8 cellular contexts compared by ENCODE assay signal in genomic region chr9:33106827-33107621, GRCh38. TPM values are rescaled to one million over a fixed set of nuclear protein-coding genes. Genes with fewer than 3 reads are reported as not detected.
A peak's percentile ranks its signal among the peaks of the same experiment; 100 is the strongest.
DNase-seq lines count a peak whose midpoint lies in the region; ATAC-seq and TF ChIP-seq lines count a peak whose summit lies in the region.

No MANE protein-coding gene starts in this region.

- TF ChIP-seq CTCF in endodermal cell (conservative IDR thresholded peaks at IDR 0.05), result no peak

- H3K27ac Mint-ChIP-seq in stimulated activated naive CD8-positive, alpha-beta T cell treated with anti-CD3 and anti-CD28 coated beads, Interleukin-15, amount 100 ng/mL, for 72 hours, result no peak overlapping the region
- peak overlapping the region; percentile 52 for H3K27ac Mint-ChIP-seq in endodermal cell
- H3K27ac Mint-ChIP-seq in naive thymus-derived CD4-positive, alpha-beta T cell, result peak overlapping the region in 1 of 9 donors; percentile 55

- H3K79me1 ChIP-seq in mesenchymal stem cell (replicated peaks; ENCODE audit: low read length, poor library complexity, severe bottlenecking), result peaks cover under 1% of the 10 kb centered on the region

- H4K91ac ChIP-seq in mesenchymal stem cell (ENCODE audit: low read length), result no peak overlapping the region

- 87 to 97% methylated on average over 5 to 10 of the region's 10 CpGs for WGBS in endodermal cell (ENCODE audit: insufficient coverage in 1 of 2, insufficient read length in 1 of 2), 2 experiments
- WGBS in mesenchymal stem cell, result 71% methylated on average over 10 of the region's 10 CpGs

- H3K4me3 ChIP-seq in endodermal cell (ENCODE audit: low read length) (no peak overlapping the region), mesenchymal stem cell (ENCODE audit: insufficient read depth in 1 of 2, low read depth in 1 of 2, low read length in 2 of 2) (no peak overlapping the region)
- H3K4me3 ChIP-seq in naive thymus-derived CD4-positive, alpha-beta T cell (ENCODE audit: low read length), result no peak overlapping the region

- no peaks in the 10 kb centered on the region for H3K9me3 ChIP-seq in endodermal cell (ENCODE audit: control insufficient read depth, low read length)
- H3K9me3 ChIP-seq in mesenchymal stem cell (ENCODE audit: control insufficient read depth, low read length), result no peaks in the 10 kb centered on the region
- H3K9me3 ChIP-seq in naive thymus-derived CD4-positive, alpha-beta T cell (ENCODE audit: control insufficient read depth in 2 of 3, low read length in 3 of 3), result no peaks in the 10 kb centered on the region

- H3K27ac ChIP-seq in endodermal cell (ENCODE audit: low read depth, low read length) (no peak overlapping the region), mesenchymal stem cell (ENCODE audit: low read length, poor library complexity, severe bottlenecking) (peak overlapping the region; percentile 51)
- no peak overlapping the region for H3K27ac ChIP-seq in naive thymus-derived CD4-positive, alpha-beta T cell (ENCODE audit: low read depth, low read length)

- POLR2A ChIA-PET in naive thymus-derived CD4-positive, alpha-beta T cell (lab: Charles Lee), result no interaction called here

- CTCF ChIA-PET in naive thymus-derived CD4-positive, alpha-beta T cell (lab: Charles Lee), result no interaction called here

- no peak overlapping the region for H3K4me2 ChIP-seq in mesenchymal stem cell (ENCODE audit: low read length, poor library complexity, severe bottlenecking)

- H4K8ac ChIP-seq in mesenchymal stem cell (ENCODE audit: low read length), result peak overlapping the region; percentile 32

- H2BK5ac ChIP-seq in mesenchymal stem cell (ENCODE audit: low read depth, low read length, poor library complexity, severe bottlenecking), result no peak overlapping the region

- no peak overlapping the region for H3K4ac ChIP-seq in mesenchymal stem cell (ENCODE audit: low read depth in 1 of 2, low read length in 2 of 2)

- no peak for DNase-seq in stimulated activated naive CD8-positive, alpha-beta T cell treated with anti-CD3 and anti-CD28 coated beads, Interleukin-15, amount 100 ng/mL, for 72 hours
- DNase-seq in stimulated activated naive CD8-positive, alpha-beta T cell treated with anti-CD3 and anti-CD28 coated beads, Interleukin-15, Interleukin-2, amounts not matched to agents 100 U/mL and 50 U/mL, for 24 hours, result no peak
- DNase-seq in endodermal cell (peak; percentile 65), mesenchymal stem cell (peak; percentile 47), SKM-1 treated with dmso at 0.1 percent for 144 hours (lab: John Stamatoyannopoulos, UW; ENCODE audit: unreplicated experiment) (no peak)
- DNase-seq in naive thymus-derived CD4-positive, alpha-beta T cell, result no peak

- no peaks in the 10 kb centered on the region for H3K27me3 ChIP-seq in endodermal cell (ENCODE audit: control insufficient read depth, insufficient read depth, low read length, poor library complexity, severe bottlenecking)
- H3K27me3 ChIP-seq in mesenchymal stem cell (ENCODE audit: control insufficient read depth in 1 of 2, insufficient read depth in 1 of 2, low read length in 2 of 2), result no peaks in the 10 kb centered on the region
- no peaks in the 10 kb centered on the region for H3K27me3 ChIP-seq in naive thymus-derived CD4-positive, alpha-beta T cell (ENCODE audit: control insufficient read depth in 2 of 2, insufficient read depth in 2 of 2, low read length in 2 of 2)

- peak overlapping the region in 1 of 2 experiments; percentile 7 for H3K18ac ChIP-seq in mesenchymal stem cell (ENCODE audit: low read depth in 1 of 2, low read length in 2 of 2)

- no peak overlapping the region for H2BK15ac ChIP-seq in mesenchymal stem cell (ENCODE audit: low read depth, poor library complexity, severe bottlenecking)

- H2AK5ac ChIP-seq in mesenchymal stem cell (ENCODE audit: low read length, severe bottlenecking), result peak overlapping the region; percentile 88

- peaks cover 2% of the 10 kb centered on the region for H3K36me3 Mint-ChIP-seq in endodermal cell (ENCODE audit: low read depth)
- peaks cover 0 to 6% (median 4%) of the 10 kb centered on the region in 5 donors for H3K36me3 Mint-ChIP-seq in naive thymus-derived CD4-positive, alpha-beta T cell

- ATAC-seq in stimulated activated naive CD8-positive, alpha-beta T cell treated with anti-CD3 and anti-CD28 coated beads, Interleukin-15, amount 100 ng/mL, for 72 hours, result peak; percentile 13
- ATAC-seq in stimulated activated naive CD8-positive, alpha-beta T cell treated with anti-CD3 and anti-CD28 coated beads, Interleukin-15, Interleukin-2, amounts not matched to agents 100 U/mL and 50 U/mL, for 24 hours, result no peak
- ATAC-seq in HG02571 (IDR thresholded peaks at IDR 0.05; ENCODE audit: unreplicated experiment) (no peak), HG03460 (IDR thresholded peaks at IDR 0.05; ENCODE audit: unreplicated experiment) (no peak)
- ATAC-seq in naive thymus-derived CD4-positive, alpha-beta T cell, result no peak

- H3K4me1 ChIP-seq in endodermal cell (ENCODE audit: control insufficient read depth, insufficient read depth, low read length) (peaks cover 4% of the 10 kb centered on the region), mesenchymal stem cell (ENCODE audit: control insufficient read depth, insufficient read depth, low read depth, low read length) (peaks cover 26% of the 10 kb centered on the region)
- no peaks in the 10 kb centered on the region for H3K4me1 ChIP-seq in naive thymus-derived CD4-positive, alpha-beta T cell (ENCODE audit: control insufficient read depth in 2 of 2, insufficient read depth in 2 of 2, low read length in 2 of 2)

- H3K9ac ChIP-seq in endodermal cell (ENCODE audit: extremely low read depth, low read length, poor library complexity, severe bottlenecking) (no peak overlapping the region), mesenchymal stem cell (ENCODE audit: low read length) (peak overlapping the region; percentile 52)

- H3K23ac ChIP-seq in mesenchymal stem cell (ENCODE audit: low read length in 2 of 2), result no peak overlapping the region

- peaks cover 13% of the 10 kb centered on the region for H3K4me1 Mint-ChIP-seq in stimulated activated naive CD8-positive, alpha-beta T cell treated with anti-CD3 and anti-CD28 coated beads, Interleukin-15, amount 100 ng/mL, for 72 hours
- H3K4me1 Mint-ChIP-seq in endodermal cell, result peaks cover 21% of the 10 kb centered on the region
- peaks cover 0 to 15% (median 0%) of the 10 kb centered on the region in 7 donors for H3K4me1 Mint-ChIP-seq in naive thymus-derived CD4-positive, alpha-beta T cell

- no peaks in the 10 kb centered on the region for H3K9me3 Mint-ChIP-seq in stimulated activated naive CD8-positive, alpha-beta T cell treated with anti-CD3 and anti-CD28 coated beads, Interleukin-15, amount 100 ng/mL, for 72 hours
- no peaks in the 10 kb centered on the region for H3K9me3 Mint-ChIP-seq in endodermal cell
- no peaks in the 10 kb centered on the region for H3K9me3 Mint-ChIP-seq in naive thymus-derived CD4-positive, alpha-beta T cell

- H3K4me3 Mint-ChIP-seq in stimulated activated naive CD8-positive, alpha-beta T cell treated with anti-CD3 and anti-CD28 coated beads, Interleukin-15, amount 100 ng/mL, for 72 hours, result no peak overlapping the region
- H3K4me3 Mint-ChIP-seq in endodermal cell, result no peak overlapping the region
- H3K4me3 Mint-ChIP-seq in naive thymus-derived CD4-positive, alpha-beta T cell, result no peak overlapping the region

- H2AFZ ChIP-seq in mesenchymal stem cell (ENCODE audit: low read depth, low read length), result no peak overlapping the region

- intact Hi-C loops in naive thymus-derived CD4-positive, alpha-beta T cell (cut with micrococcal nuclease), result loop anchor here in 1 of 2 donors (5.0 kb wide), 1 partner anchor 35 kb away; no protein-coding TSS in a partner anchor

- H3K14ac ChIP-seq in mesenchymal stem cell (ENCODE audit: low read length in 2 of 2), result peak overlapping the region in 1 of 2 experiments; percentile 19

- peak overlapping the region; percentile 2 to 12 for H2BK12ac ChIP-seq in mesenchymal stem cell (ENCODE audit: low read length in 2 of 2)

- H3K27me3 Mint-ChIP-seq in stimulated activated naive CD8-positive, alpha-beta T cell treated with anti-CD3 and anti-CD28 coated beads, Interleukin-15, amount 100 ng/mL, for 72 hours, result no peaks in the 10 kb centered on the region
- no peaks in the 10 kb centered on the region for H3K27me3 Mint-ChIP-seq in endodermal cell (ENCODE audit: insufficient read depth)
- H3K27me3 Mint-ChIP-seq in naive thymus-derived CD4-positive, alpha-beta T cell, result no peaks in the 10 kb centered on the region

- H3K36me3 ChIP-seq in endodermal cell (ENCODE audit: control insufficient read depth, insufficient read depth, low read length), result peaks cover 7% of the 10 kb centered on the region
- peaks cover 13 to 20% of the 10 kb centered on the region in 2 experiments for H3K36me3 ChIP-seq in mesenchymal stem cell (ENCODE audit: control insufficient read depth in 1 of 2, insufficient read depth in 2 of 2, low read depth in 1 of 2, low read length in 2 of 2)
- peaks cover 0 to 8% (median 0%) of the 10 kb centered on the region in 3 experiments for H3K36me3 ChIP-seq in naive thymus-derived CD4-positive, alpha-beta T cell (ENCODE audit: control insufficient read depth in 2 of 3, insufficient read depth in 3 of 3, low read length in 3 of 3)

- no peak overlapping the region for H2BK120ac ChIP-seq in mesenchymal stem cell (ENCODE audit: low read depth, low read length)

RNA-seq across cellular contexts. Expression of gene SMU1, which starts 30.6 kb away (rescaled TPM):
- total RNA-seq in endodermal cell, result 10 to 100 TPM; 25.0 to 28.7 TPM
- 19.6 TPM for polyA plus RNA-seq in endodermal cell (2013, experiment 1 of 2)
- 18.3 TPM for polyA plus RNA-seq in endodermal cell (2013, experiment 2 of 2)
- 10.1 TPM for polyA plus RNA-seq in mesenchymal stem cell (2013, experiment 1 of 2)
- polyA plus RNA-seq in mesenchymal stem cell (2013, experiment 2 of 2), result 10.5 TPM
- 10 to 100 TPM; 22.3 to 32.9 (median 25.6) TPM for total RNA-seq in naive thymus-derived CD4-positive, alpha-beta T cell
- polyA plus RNA-seq in naive thymus-derived CD4-positive, alpha-beta T cell, result 10 to 100 TPM; 26.4 to 30.0 TPM

Comparison
In these comparisons a context has a peak if more than half of its experiments do, and no peak if none do; other contexts are left out.
1. DNase-seq: peak in endodermal cell (single experiment) and mesenchymal stem cell (single experiment); none in stimulated activated naive CD8-positive, alpha-beta T cell treated with anti-CD3 and anti-CD28 coated beads, Interleukin-15, amount 100 ng/mL, for 72 hours (0 of 2), stimulated activated naive CD8-positive, alpha-beta T cell treated with anti-CD3 and anti-CD28 coated beads, Interleukin-15, Interleukin-2, amounts not matched to agents 100 U/mL and 50 U/mL, for 24 hours (single experiment), SKM-1 treated with dmso at 0.1 percent for 144 hours (single experiment) and naive thymus-derived CD4-positive, alpha-beta T cell (0 of 9).